ENCODE assay signal across 1 cellular context in the genomic region with DNA sequence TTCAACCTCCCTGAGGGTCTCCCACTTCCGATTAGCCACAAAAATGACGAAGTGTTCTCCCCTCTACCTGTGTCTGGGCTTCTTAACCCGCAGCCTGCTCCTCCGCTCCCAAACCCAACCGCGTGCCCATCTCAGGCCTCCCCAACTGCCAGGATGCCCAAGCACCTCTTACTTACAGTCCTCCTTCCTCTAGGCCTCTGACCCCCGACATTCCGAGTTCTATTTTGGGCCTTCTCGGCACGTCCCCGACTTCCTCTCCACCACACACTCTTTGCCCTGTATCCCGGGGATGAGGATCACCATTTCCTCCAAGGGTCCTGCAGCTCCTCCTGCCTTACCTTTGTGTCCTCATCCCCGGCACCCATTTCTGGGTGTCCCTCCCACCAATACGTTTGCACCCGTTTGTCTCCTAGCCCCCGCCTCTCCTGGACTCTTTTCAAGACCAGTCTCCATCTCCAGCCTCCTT.
TF ChIP-seq lines count a peak whose summit lies in the region.

No MANE protein-coding gene starts in this region.

TF ChIP-seq in K562, 482 proteins besides CTCF, POLR2A, EP300 and RAD21 (continued from another document):
- TF ChIP-seq, protein P1, sequence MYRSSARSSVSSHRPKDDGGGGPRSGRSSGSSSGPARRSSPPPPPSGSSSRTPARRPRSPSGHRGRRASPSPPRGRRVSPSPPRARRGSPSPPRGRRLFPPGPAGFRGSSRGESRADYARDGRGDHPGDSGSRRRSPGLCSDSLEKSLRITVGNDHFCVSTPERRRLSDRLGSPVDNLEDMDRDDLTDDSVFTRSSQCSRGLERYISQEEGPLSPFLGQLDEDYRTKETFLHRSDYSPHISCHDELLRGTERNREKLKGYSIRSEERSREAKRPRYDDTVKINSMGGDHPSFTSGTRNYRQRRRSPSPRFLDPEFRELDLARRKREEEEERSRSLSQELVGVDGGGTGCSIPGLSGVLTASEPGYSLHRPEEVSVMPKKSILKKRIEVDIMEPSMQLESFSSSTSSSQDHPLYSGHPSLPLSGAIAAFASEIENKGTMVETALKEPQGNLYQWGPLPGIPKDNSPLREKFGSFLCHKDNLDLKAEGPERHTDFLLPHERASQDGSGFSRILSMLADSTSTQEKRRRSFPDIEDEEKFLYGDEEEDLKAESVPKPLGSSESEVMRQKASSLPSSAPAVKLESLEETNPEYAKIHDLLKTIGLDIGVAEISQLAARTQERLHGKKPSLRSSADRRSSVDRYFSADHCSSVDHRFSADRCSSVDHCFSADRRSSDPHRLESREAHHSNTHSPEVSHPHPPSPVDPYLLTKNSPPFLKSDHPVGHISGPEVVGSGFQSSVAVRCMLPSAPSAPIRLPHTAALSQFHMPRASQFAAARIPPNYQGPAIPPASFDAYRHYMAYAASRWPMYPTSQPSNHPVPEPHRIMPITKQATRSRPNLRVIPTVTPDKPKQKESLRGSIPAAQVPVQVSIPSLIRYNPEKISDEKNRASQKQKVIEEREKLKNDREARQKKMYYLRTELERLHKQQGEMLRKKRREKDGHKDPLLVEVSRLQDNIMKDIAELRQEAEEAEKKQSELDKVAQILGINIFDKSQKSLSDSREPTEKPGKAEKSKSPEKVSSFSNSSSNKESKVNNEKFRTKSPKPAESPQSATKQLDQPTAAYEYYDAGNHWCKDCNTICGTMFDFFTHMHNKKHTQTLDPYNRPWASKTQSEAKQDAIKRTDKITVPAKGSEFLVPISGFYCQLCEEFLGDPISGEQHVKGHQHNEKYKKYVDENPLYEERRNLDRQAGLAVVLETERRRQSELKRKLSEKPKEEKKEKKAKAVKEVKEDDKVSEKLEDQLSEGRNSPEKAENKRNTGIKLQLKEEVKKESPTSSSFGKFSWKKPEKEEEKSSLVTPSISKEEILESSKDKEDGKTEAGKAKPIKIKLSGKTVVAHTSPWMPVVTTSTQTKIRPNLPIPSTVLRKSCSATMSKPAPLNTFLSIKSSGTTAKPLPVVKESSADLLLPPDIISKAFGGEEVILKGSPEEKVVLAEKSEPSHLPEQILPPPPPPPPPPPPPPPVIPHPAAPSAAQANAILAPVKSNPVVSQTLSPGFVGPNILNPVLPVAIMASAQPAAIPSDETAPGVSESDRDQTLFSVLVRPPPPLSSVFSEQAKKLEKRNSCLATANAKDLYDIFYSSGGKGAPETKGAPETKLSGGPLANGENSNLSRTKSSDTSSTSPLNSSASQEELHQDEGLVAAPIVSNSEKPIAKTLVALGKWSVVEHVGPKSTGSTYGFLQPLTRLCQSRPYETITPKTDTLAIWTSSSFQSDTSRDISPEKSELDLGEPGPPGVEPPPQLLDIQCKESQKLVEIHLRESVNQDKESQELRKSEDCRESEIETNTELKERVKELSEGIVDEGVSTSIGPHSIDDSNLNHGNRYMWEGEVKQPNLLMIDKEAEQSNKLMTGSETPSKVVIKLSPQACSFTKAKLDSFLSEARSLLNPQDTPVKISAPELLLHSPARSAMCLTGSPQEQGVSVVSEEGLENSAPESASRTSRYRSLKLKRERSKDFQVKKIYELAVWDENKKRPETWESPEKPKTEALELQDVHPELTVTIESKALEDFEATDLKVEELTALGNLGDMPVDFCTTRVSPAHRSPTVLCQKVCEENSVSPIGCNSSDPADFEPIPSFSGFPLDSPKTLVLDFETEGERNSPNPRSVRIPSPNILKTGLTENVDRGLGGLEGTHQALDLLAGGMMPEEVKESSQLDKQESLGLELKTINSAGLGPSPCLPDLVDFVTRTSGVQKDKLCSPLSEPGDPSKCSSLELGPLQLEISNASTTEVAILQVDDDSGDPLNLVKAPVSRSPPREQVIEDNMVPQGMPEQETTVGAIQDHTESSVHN (IDR thresholded peaks at IDR 0.05; ENCODE audit: borderline replicate concordance in 1 of 2, low read depth in 1 of 2): 0 out of 4 replicates have a peak, but pooled peaks of 1 of the 2 experiments have one; percentile 7
- TF ChIP-seq NCOA6 (IDR thresholded peaks at IDR 0.05): no peak
TF ChIP-seq in K562: peak in this region for 68.
